Comparison of ENCODE assay signal across 12 cellular contexts in genomic region chr6:98880486-98880885, GRCh38. TPM values are rescaled to one million over a fixed set of nuclear protein-coding genes. Genes with fewer than 3 reads are reported as not detected.
DNase-seq lines count a peak whose midpoint lies in the region; ATAC-seq and TF ChIP-seq lines count a peak whose summit lies in the region.
"Had no signal": no experiment of that assay in that cellular context is flagged by ENCODE, and none has a peak within 500 bp of the region (broad histone marks: within the 10 kb centered on the region; RNA-seq: fewer than 3 reads in every experiment).

No MANE protein-coding gene starts in this region.

- no peak overlapping the region for H3K27ac ChIP-seq in smooth muscle cell (ENCODE audit: low read depth)
- no peak overlapping the region; a peak in 1 of 4 replicates for H3K27ac ChIP-seq in SK-N-SH (ENCODE audit: low read depth in 2 of 2, low read length in 1 of 2)

- TF ChIP-seq CTCF in smooth muscle cell (IDR thresholded peaks at IDR 0.05; ENCODE audit: borderline replicate concordance, insufficient read depth, poor library complexity, severe bottlenecking) (no peak), SK-N-SH (IDR thresholded peaks at IDR 0.05) (no peak)

- H3K4me1 Mint-ChIP-seq in activated CD4-positive, alpha-beta T cell treated with anti-CD3 and anti-CD28 coated beads, Interleukin-2, amount 10 ng/mL, durations not matched to agents 24 days and 14 days = peaks cover 7% of the 10 kb centered on the region

- no peaks in the 10 kb centered on the region for H3K36me3 ChIP-seq in smooth muscle cell (ENCODE audit: low read depth)
- H3K36me3 ChIP-seq in SK-N-SH (replicated peaks in 1 of 2; ENCODE audit: control insufficient read depth in 1 of 2, insufficient read depth in 2 of 2, low read length in 1 of 2) = peaks cover 20 to 35% of the 10 kb centered on the region in 2 experiments

- no peak for TF ChIP-seq EP300 in SK-N-SH (IDR thresholded peaks at IDR 0.05; ENCODE audit: borderline replicate concordance in 1 of 2, low read depth in 1 of 2, low read length in 1 of 2)

- intact Hi-C loops in activated CD4-positive, alpha-beta T cell treated with anti-CD3 and anti-CD28 coated beads, Interleukin-2, amount 10 ng/mL, durations not matched to agents 24 days and 14 days (cut with micrococcal nuclease) = no loop called here

- CTCF ChIA-PET in SK-N-SH (lab: Yijun Ruan, JAX) = no interaction called here

- H3F3A ChIP-seq in smooth muscle cell (ENCODE audit: low read depth) (no peaks in the 10 kb centered on the region), SK-N-SH (replicated peaks; ENCODE audit: insufficient read depth) (peaks cover 6% of the 10 kb centered on the region)

- no peaks in the 10 kb centered on the region for H3K79me2 ChIP-seq in smooth muscle cell (ENCODE audit: low read depth)
- no peaks in the 10 kb centered on the region for H3K79me2 ChIP-seq in SK-N-SH (ENCODE audit: insufficient read depth)

- H4K20me1 ChIP-seq in smooth muscle cell (ENCODE audit: low read depth) = no peaks in the 10 kb centered on the region
- H4K20me1 ChIP-seq in SK-N-SH (ENCODE audit: insufficient read depth) = no peaks in the 10 kb centered on the region

- peaks cover 7% of the 10 kb centered on the region for H3K36me3 Mint-ChIP-seq in activated CD4-positive, alpha-beta T cell treated with anti-CD3 and anti-CD28 coated beads, Interleukin-2, amount 10 ng/mL, durations not matched to agents 24 days and 14 days (ENCODE audit: low read depth)

- H3K4me1 ChIP-seq in smooth muscle cell (ENCODE audit: low read depth) = no peaks in the 10 kb centered on the region
- no peaks in the 10 kb centered on the region for H3K4me1 ChIP-seq in SK-N-SH (ENCODE audit: control insufficient read depth in 1 of 2, insufficient read depth in 2 of 2, low read depth in 1 of 2, low read length in 1 of 2)

- ATAC-seq in HG02571 (IDR thresholded peaks at IDR 0.05; ENCODE audit: unreplicated experiment) (peak; percentile 86), HG03457 (IDR thresholded peaks at IDR 0.05; ENCODE audit: unreplicated experiment) (peak; percentile 82)
- ATAC-seq in stimulated activated naive CD8-positive, alpha-beta T cell treated with anti-CD3 and anti-CD28 coated beads, Interleukin-15, Interleukin-2, amounts not matched to agents 100 U/mL and 50 U/mL, for 24 hours = peak; percentile 49

- H3K9me2 ChIP-seq in SK-N-SH = no peaks in the 10 kb centered on the region

- H3K27me3 Mint-ChIP-seq in activated CD4-positive, alpha-beta T cell treated with anti-CD3 and anti-CD28 coated beads, Interleukin-2, amount 10 ng/mL, durations not matched to agents 24 days and 14 days = no peaks in the 10 kb centered on the region

- H3K9me3 ChIP-seq in smooth muscle cell (replicated peaks; ENCODE audit: low read depth) = no peaks in the 10 kb centered on the region
- H3K9me3 ChIP-seq in SK-N-SH = no peaks in the 10 kb centered on the region

- no peak overlapping the region for H3K4me2 ChIP-seq in smooth muscle cell
- H3K4me2 ChIP-seq in SK-N-SH = no peak overlapping the region

- DNase-seq in activated CD4-positive, alpha-beta T cell treated with anti-CD3 and anti-CD28 coated beads, Interleukin-2, amount 10 ng/mL, durations not matched to agents 24 days and 14 days = peak; percentile 64
- DNase-seq in activated CD4-positive, alpha-beta T cell treated with anti-CD3 and anti-CD28 coated beads for 48 hours = no peak
- DNase-seq in stimulated activated naive CD8-positive, alpha-beta T cell treated with anti-CD3 and anti-CD28 coated beads, Interleukin-15, Interleukin-2, amounts not matched to agents 100 U/mL and 50 U/mL, for 24 hours = no peak
- DNase-seq in smooth muscle cell (lab: John Stamatoyannopoulos, UW; ENCODE audit: unreplicated experiment) = no peak
- no peak for DNase-seq in cerebellar cortex (ENCODE audit: low spot score)
- no peak for DNase-seq in SK-N-SH
- DNase-seq: foreskin melanocyte, Right ventricle myocardium superior had no signal

- no peak overlapping the region for H3K9ac ChIP-seq in smooth muscle cell (ENCODE audit: low read depth)
- no peak overlapping the region for H3K9ac ChIP-seq in SK-N-SH

- POLR2A ChIA-PET in SK-N-SH (lab: Yijun Ruan, JAX) = no interaction called here

- no peak overlapping the region for H3K4me3 Mint-ChIP-seq in activated CD4-positive, alpha-beta T cell treated with anti-CD3 and anti-CD28 coated beads, Interleukin-2, amount 10 ng/mL, durations not matched to agents 24 days and 14 days

- H3K27ac Mint-ChIP-seq in activated CD4-positive, alpha-beta T cell treated with anti-CD3 and anti-CD28 coated beads, Interleukin-2, amount 10 ng/mL, durations not matched to agents 24 days and 14 days = no peak overlapping the region

- TF ChIP-seq RAD21 in SK-N-SH (IDR thresholded peaks at IDR 0.05; ENCODE audit: low read length) = no peak

- H2AFZ ChIP-seq in smooth muscle cell (ENCODE audit: low read depth) (no peak overlapping the region), SK-N-SH (ENCODE audit: low read depth) (no peak overlapping the region)

- H3K4me3 ChIP-seq in smooth muscle cell (no peak overlapping the region), SK-N-SH (ENCODE audit: low read depth in 2 of 2, low read length in 1 of 2) (no peak overlapping the region)

- H3K27me3 ChIP-seq in smooth muscle cell (ENCODE audit: low read depth) (no peaks in the 10 kb centered on the region), SK-N-SH (ENCODE audit: insufficient read depth) (no peaks in the 10 kb centered on the region)

- no peaks in the 10 kb centered on the region for H3K9me3 Mint-ChIP-seq in activated CD4-positive, alpha-beta T cell treated with anti-CD3 and anti-CD28 coated beads, Interleukin-2, amount 10 ng/mL, durations not matched to agents 24 days and 14 days

TF ChIP-seq in SK-N-SH, 30 proteins besides CTCF, POLR2A, EP300 and RAD21:
- TF ChIP-seq NRF1 (IDR thresholded peaks at IDR 0.05; ENCODE audit: low read depth, low read length) (no peak), JUND (IDR thresholded peaks at IDR 0.05) (no peak), MXI1 (IDR thresholded peaks at IDR 0.05; ENCODE audit: low read depth, low read length) (no peak), POLR2AphosphoS5 (IDR thresholded peaks at IDR 0.05; ENCODE audit: low read depth, low read length) (no peak), TEAD4 (IDR thresholded peaks at IDR 0.05; ENCODE audit: borderline replicate concordance, insufficient read depth) (no peak), MAX (IDR thresholded peaks at IDR 0.05; ENCODE audit: low read depth) (no peak), NFIC (IDR thresholded peaks at IDR 0.05; ENCODE audit: borderline replicate concordance) (no peak)

RNA-seq across cellular contexts. Expression of gene POU3F2, which starts 46.1 kb away (rescaled TPM):
- not detected in 2 replicates for total RNA-seq in activated CD4-positive, alpha-beta T cell treated with anti-CD3 and anti-CD28 coated beads, Interleukin-2, amount 10 ng/mL, durations not matched to agents 24 days and 14 days
- not detected in 2 replicates for total RNA-seq in smooth muscle cell
- polyA plus RNA-seq in smooth muscle cell (0.12 TPM in 1 of 2 replicates, not detected in the other), SK-N-SH (2012; rRNA removed) (0.93 and 1.0 TPM in 2 replicates)
- 0.92 and 1.1 TPM in 2 replicates for polyA plus RNA-seq in SK-N-SH (2012; cell fraction: cytosol; rRNA removed)
- polyA plus RNA-seq in SK-N-SH (2012; cell fraction: nucleus; rRNA removed) = 0.89 and 1.0 TPM in 2 replicates
- total RNA-seq: mucosa of gallbladder, Right ventricle myocardium superior had no signal
- polyA plus RNA-seq: AG04450 had no signal
